ENCODE assay signal across 9 cellular contexts in genomic region chr1:225445644-225446297, GRCh38. TPM values are rescaled to one million over a fixed set of nuclear protein-coding genes. Genes with fewer than 3 reads are reported as not detected.
DNase-seq lines count a peak whose midpoint lies in the region; ATAC-seq and TF ChIP-seq lines count a peak whose summit lies in the region.
"Had no signal": no experiment of that assay in that cellular context is flagged by ENCODE, and none has a peak within 500 bp of the region (broad histone marks: within the 10 kb centered on the region; RNA-seq: fewer than 3 reads in every experiment).

No MANE protein-coding gene starts in this region.

- H3K9me3 ChIP-seq in A673 (ENCODE audit: low read depth, low read length, poor library complexity, severe bottlenecking) (no peaks in the 10 kb centered on the region), KOPT-K1 (ENCODE audit: insufficient read depth, low read length, poor library complexity, severe bottlenecking) (no peaks in the 10 kb centered on the region), breast epithelium (no peaks in the 10 kb centered on the region), muscle layer of colon (ENCODE audit: low read length) (no peaks in the 10 kb centered on the region)

- no peak for TF ChIP-seq CTCF in A673 (conservative IDR thresholded peaks at IDR 0.05; ENCODE audit: low read depth, low read length)
- TF ChIP-seq CTCF in breast epithelium (IDR thresholded peaks at IDR 0.05) = no peak
- no peak for TF ChIP-seq CTCF in GM10266 (IDR thresholded peaks at IDR 0.05; ENCODE audit: control insufficient read depth, insufficient read depth, low read depth, missing control alignments)

- TF ChIP-seq POLR2A in breast epithelium (IDR thresholded peaks at IDR 0.05) = no peak

- ATAC-seq in GM21360 (IDR thresholded peaks at IDR 0.05; ENCODE audit: unreplicated experiment) (no peak), HG03039 (IDR thresholded peaks at IDR 0.05; ENCODE audit: unreplicated experiment) (no peak)
- ATAC-seq: Panc1 had no signal

- H3K36me3 ChIP-seq in A673 (ENCODE audit: insufficient read depth, low read length, poor library complexity, severe bottlenecking) (no peaks in the 10 kb centered on the region), KOPT-K1 (ENCODE audit: insufficient read depth, low read length) (no peaks in the 10 kb centered on the region), breast epithelium (no peaks in the 10 kb centered on the region), muscle layer of colon (ENCODE audit: insufficient read depth, low read length) (peaks cover 2% of the 10 kb centered on the region)

- CTCF ChIA-PET in A673 (lab: Charles Lee) = no interaction called here

- no TSS peak for BruUV-seq in A673 (replicated peaks; lab: Mats Ljungman, UMichigan)

- peak overlapping the region; percentile 70 for H3K27ac ChIP-seq in A673 (ENCODE audit: low read depth, low read length, poor library complexity, severe bottlenecking)
- peak overlapping the region; percentile 80 for H3K27ac ChIP-seq in KOPT-K1 (ENCODE audit: low read depth, low read length, poor library complexity, severe bottlenecking)
- peak overlapping the region; percentile 57 to 78 for H3K27ac ChIP-seq in breast epithelium
- H3K27ac ChIP-seq in muscle layer of colon (ENCODE audit: low read depth, low read length) = peak overlapping the region; percentile 91

- no peak overlapping the region for H3K4me3 ChIP-seq in A673 (ENCODE audit: low read depth, low read length, poor library complexity, severe bottlenecking)
- H3K4me3 ChIP-seq in breast epithelium = no peak overlapping the region
- H3K4me3 ChIP-seq in muscle layer of colon (ENCODE audit: low read depth in 1 of 2, low read length in 2 of 2) = peak overlapping the region in 1 of 2 donors; percentile 14

- peaks cover 27% of the 10 kb centered on the region for H3K4me1 ChIP-seq in A673 (ENCODE audit: insufficient read depth, low read length, poor library complexity, severe bottlenecking)
- peaks cover 5 to 8% of the 10 kb centered on the region in 2 donors for H3K4me1 ChIP-seq in breast epithelium
- H3K4me1 ChIP-seq in muscle layer of colon (ENCODE audit: insufficient read depth, low read length) = peaks cover 92% of the 10 kb centered on the region

- DNase-seq in A673 (ENCODE audit: low spot score) (no peak), breast epithelium (ENCODE audit: low spot score in 2 of 2) (no peak), GM10266 (ENCODE audit: extremely low spot score) (no peak)
- no peak for DNase-seq in effector CD8-positive, alpha-beta T cell (lab: John Stamatoyannopoulos, UW)

- POLR2A ChIA-PET in A673 (lab: Charles Lee; ENCODE audit: low non-redundant PET) = interaction anchor here (0.6 kb wide), 1 partner anchor 616 kb away, joined by 3 read pairs; no protein-coding TSS in a partner anchor

- intact Hi-C loops in A673 (cut with micrococcal nuclease; ENCODE audit: unreplicated experiment) = no loop called here
- intact Hi-C loops in breast epithelium (cut with DNase I; ENCODE audit: low total_unique reads) = loop anchor here (5.0 kb wide), 1 partner anchor 378 kb away; no protein-coding TSS in a partner anchor

- no peaks in the 10 kb centered on the region for H3K27me3 ChIP-seq in A673 (replicated peaks; ENCODE audit: insufficient read depth, low read depth, low read length, poor library complexity)
- no peaks in the 10 kb centered on the region for H3K27me3 ChIP-seq in breast epithelium
- H3K27me3 ChIP-seq in muscle layer of colon (ENCODE audit: control insufficient read depth in 1 of 2, insufficient read depth in 2 of 2, low read length in 2 of 2) = no peaks in the 10 kb centered on the region

- H3K9ac ChIP-seq in muscle layer of colon (ENCODE audit: low read length) = peak overlapping the region; percentile 82

RNA-seq across cellular contexts. Expression of gene LBR, which starts 17.9 kb away (rescaled TPM):
- total RNA-seq in A673 (2021) (147 and 174 TPM in 2 replicates), breast epithelium (10 to 100 TPM; 20.3 to 36.1 (median 29.6) TPM)
